In the genomic region with DNA sequence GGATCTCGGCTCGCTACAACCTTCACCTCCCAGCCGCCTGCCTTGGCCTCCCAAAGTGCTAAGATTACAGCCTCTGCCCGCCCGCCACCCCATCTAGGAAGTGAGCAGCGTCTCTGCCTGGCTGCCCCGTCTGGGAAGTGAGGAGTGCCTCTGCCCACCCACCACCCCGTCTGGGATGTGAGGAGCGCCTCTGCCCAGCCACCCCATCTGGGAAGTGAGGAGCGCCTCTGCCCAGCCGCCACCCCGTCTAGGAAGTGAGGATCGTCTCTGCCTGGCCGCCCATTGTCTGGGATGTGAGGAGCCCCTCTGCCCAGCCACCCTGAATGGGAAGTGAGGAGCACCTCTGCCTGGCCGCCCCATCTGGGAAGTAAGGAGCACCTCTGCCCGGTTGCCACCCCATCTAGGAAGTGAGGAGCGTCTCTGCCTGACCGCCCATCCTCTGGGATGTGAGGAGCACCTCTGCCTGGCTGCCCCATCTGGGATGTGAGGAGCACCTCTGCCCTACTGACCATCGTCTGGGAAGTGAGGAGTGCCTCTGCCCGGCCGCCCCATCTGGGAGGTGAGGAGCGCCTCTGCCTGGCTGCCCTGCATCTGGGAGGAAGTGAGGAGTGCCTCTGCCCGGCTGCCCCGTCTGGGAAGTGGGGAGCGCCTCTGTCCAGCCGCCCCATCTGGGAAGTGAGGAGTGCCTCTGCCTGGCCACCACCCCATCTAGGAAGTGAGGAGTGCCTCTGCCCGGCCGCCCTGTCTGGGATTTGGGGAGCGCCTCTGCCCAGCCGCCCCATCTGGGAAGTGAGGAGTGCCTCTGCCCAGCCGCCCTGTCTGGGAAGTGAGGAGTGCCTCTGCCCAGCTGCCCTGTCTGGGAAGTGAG, we compare ENCODE assay signal across 5 cellular contexts.
DNase-seq lines count a peak whose midpoint lies in the region; ATAC-seq, FAIRE-seq and TF ChIP-seq lines count a peak whose summit lies in the region.
"Not testable (repeated sequence)": the region's sequence is repeated elsewhere in the genome, so short reads cannot be mapped to it uniquely, and the experiment has no call there.

No MANE protein-coding gene starts in this region.

- H3K27ac ChIP-seq in BLaER1; RWPE2 (ENCODE audit: poor library complexity, severe bottlenecking); kidney (ENCODE audit: low read depth in 2 of 2, low read length in 2 of 2); lower lobe of right lung: not testable (repeated sequence)

- H3K9ac ChIP-seq in BLaER1; kidney (ENCODE audit: low read length in 2 of 2): not testable (repeated sequence)

- FAIRE-seq in kidney (lab: Jason Lieb, UNC), result not testable (repeated sequence)

- H3K27me3 ChIP-seq in BLaER1; RWPE2 (ENCODE audit: insufficient read depth, poor library complexity, severe bottlenecking); lower lobe of right lung (ENCODE audit: low read depth): not testable (repeated sequence)

- not testable (repeated sequence) for H3K4me1 ChIP-seq in BLaER1; RWPE2 (ENCODE audit: insufficient read depth, poor library complexity, severe bottlenecking); kidney (ENCODE audit: control insufficient read depth in 1 of 2, insufficient read depth in 1 of 2, low read depth in 1 of 2, low read length in 2 of 2); lower lobe of right lung

- peaks cover 39% of the 10 kb centered on the region for H3K9me3 ChIP-seq in BLaER1
- H3K9me3 ChIP-seq in RWPE2 (ENCODE audit: severe bottlenecking); kidney (ENCODE audit: control insufficient read depth in 1 of 2, low read length in 2 of 2); lower lobe of right lung: not testable (repeated sequence)

- H4K20me1 ChIP-seq in BLaER1, result not testable (repeated sequence)

- DNase-seq in RWPE2 (ENCODE audit: low spot score) (peak; percentile 32), Right ventricle myocardium inferior (ENCODE audit: missing footprints) (peak; percentile 51), kidney (peak; percentile 64), lower lobe of right lung (peak; percentile 34)

- peak overlapping the region; percentile 22; the same call in 1 of the 2 replicates for H3K4me3 ChIP-seq in BLaER1
- H3K4me3 ChIP-seq in RWPE2 (ENCODE audit: severe bottlenecking); kidney (ENCODE audit: low read length in 2 of 2); lower lobe of right lung: not testable (repeated sequence)

- H3K36me3 ChIP-seq in BLaER1; RWPE2 (ENCODE audit: low read depth); kidney (ENCODE audit: control insufficient read depth in 1 of 2, insufficient read depth in 2 of 2, low read length in 2 of 2); lower lobe of right lung: not testable (repeated sequence)

- not testable (repeated sequence) for TF ChIP-seq CTCF in RWPE2 (IDR thresholded peaks at IDR 0.05; ENCODE audit: poor library complexity, severe bottlenecking); kidney (IDR thresholded peaks at IDR 0.05; ENCODE audit: borderline replicate concordance, extremely low read depth, insufficient read depth); lower lobe of right lung (IDR thresholded peaks at IDR 0.05)

- intact Hi-C loops in Right ventricle myocardium inferior (cut with DNase I); kidney (cut with DNase I); lower lobe of right lung (cut with DNase I): not testable (repeated sequence)

- not testable (repeated sequence) for H3K4me2 ChIP-seq in BLaER1

- not testable (repeated sequence) for ATAC-seq in RWPE2 (ENCODE audit: low read depth); Right ventricle myocardium inferior; lower lobe of right lung
